9 cellular contexts compared by ENCODE assay signal in genomic region chr4:173528378-173529321, GRCh38. TPM values are rescaled to one million over a fixed set of nuclear protein-coding genes. Genes with fewer than 3 reads are reported as not detected.
DNase-seq lines count a peak whose midpoint lies in the region; ATAC-seq and TF ChIP-seq lines count a peak whose summit lies in the region.
"Had no signal": no experiment of that assay in that cellular context is flagged by ENCODE, and none has a peak within 500 bp of the region (broad histone marks: within the 10 kb centered on the region; RNA-seq: fewer than 3 reads in every experiment).

No MANE protein-coding gene starts in this region.

- no peak for TF ChIP-seq CTCF in Calu3 (IDR thresholded peaks at IDR 0.05; ENCODE audit: unreplicated experiment)
- TF ChIP-seq CTCF in esophagus muscularis mucosa (IDR thresholded peaks at IDR 0.05) = no peak
- TF ChIP-seq CTCF in RWPE1 (conservative IDR thresholded peaks at IDR 0.05; ENCODE audit: low read depth) = no peak

- 7% methylated on average over 34 of the region's 75 CpGs for WGBS in esophagus muscularis mucosa

- no peak for TF ChIP-seq POLR2A in esophagus muscularis mucosa (IDR thresholded peaks at IDR 0.05; ENCODE audit: low read depth)

- DNase-seq in Calu3 = no peak
- peak; percentile 53 for DNase-seq in NCI-H748 (lab: John Stamatoyannopoulos, UW; ENCODE audit: unreplicated experiment)
- DNase-seq in esophagus muscularis mucosa (ENCODE audit: extremely low spot score) = no peak
- peak; percentile 71 for DNase-seq in posterior vena cava (ENCODE audit: low spot score)
- no peak for DNase-seq in RWPE1 (ENCODE audit: low spot score)
- DNase-seq in superior temporal gyrus (ENCODE audit: extremely low spot score) = no peak
- DNase-seq in HT-29 (ENCODE audit: low spot score) = no peak

- POLR2A ChIA-PET in RWPE1 (lab: Yijun Ruan, JAX; ENCODE audit: low non-redundant PET) = no interaction called here

- H3K9me3 Mint-ChIP-seq in Calu3 (ENCODE audit: low read depth, unreplicated experiment) = peaks cover 2% of the 10 kb centered on the region

- intact Hi-C loops in Calu3 (cut with micrococcal nuclease; ENCODE audit: unreplicated experiment) = no loop called here
- intact Hi-C loops in esophagus muscularis mucosa (cut with DNase I) = loop anchor here (5.0 kb wide), 1 partner anchor 624 kb away; no protein-coding TSS in a partner anchor
- intact Hi-C loops in posterior vena cava (cut with DNase I) = no loop called here

- peak overlapping the region; percentile 69 for H3K4me3 Mint-ChIP-seq in Calu3 (ENCODE audit: low read depth, unreplicated experiment)

- no peak for TF ChIP-seq EP300 in esophagus muscularis mucosa (IDR thresholded peaks at IDR 0.05)

- H3K36me3 Mint-ChIP-seq in Calu3 (ENCODE audit: insufficient read depth, unreplicated experiment) = peaks cover 6% of the 10 kb centered on the region

- H3K4me3 ChIP-seq in esophagus muscularis mucosa = peak overlapping the region; percentile 82 to 90 (median 88)

- H3K36me3 ChIP-seq in esophagus muscularis mucosa = peaks cover 0 to 17% (median 8%) of the 10 kb centered on the region in 4 donors

- no TSS peak for BruUV-seq in Calu3 (replicated peaks; lab: Mats Ljungman, UMichigan)

- no peaks in the 10 kb centered on the region for H3K9me3 ChIP-seq in esophagus muscularis mucosa

- peaks cover 3 to 57% (median 41%) of the 10 kb centered on the region in 4 donors for H3K4me1 ChIP-seq in esophagus muscularis mucosa

- no peak for ATAC-seq in GM21390 (IDR thresholded peaks at IDR 0.05; ENCODE audit: unreplicated experiment)

- no peak overlapping the region for H3K27ac Mint-ChIP-seq in Calu3 (ENCODE audit: unreplicated experiment)

- no peaks in the 10 kb centered on the region for H3K27me3 Mint-ChIP-seq in Calu3 (ENCODE audit: unreplicated experiment)

- CTCF ChIA-PET in Calu3 (lab: Charles Lee) (no interaction called here), RWPE1 (lab: Yijun Ruan, JAX) (interaction anchor here (0.6 kb wide), 1 partner anchor 628 kb away, joined by 5 read pairs; no protein-coding TSS in a partner anchor)

- no peaks in the 10 kb centered on the region for H3K4me1 Mint-ChIP-seq in Calu3 (ENCODE audit: low read depth, unreplicated experiment)

- H3K27ac ChIP-seq in esophagus muscularis mucosa (replicated peaks in 1 of 4) = peak overlapping the region; percentile 96 to 98 (median 98)
- no peak overlapping the region for H3K27ac ChIP-seq in RWPE1

- H3K27me3 ChIP-seq in esophagus muscularis mucosa = peaks cover 0 to 61% (median 2%) of the 10 kb centered on the region in 4 donors

RNA-seq across cellular contexts. Expression of gene HAND2, which starts 1.4 kb away (rescaled TPM):
- total RNA-seq in Calu3 (2022) (0.45 TPM in 1 of 2 replicates, not detected in the other), esophagus muscularis mucosa (100 to 1,000 TPM in 3 of 4 donors, 10 to 100 TPM in 1; 77.7 to 165 (median 138) TPM), posterior vena cava (1 to 10 TPM; 1.1 to 3.5 TPM)
- not detected in 2 replicates for total RNA-seq in HT-29 (2014; rRNA removed; shearing (Covaris generic))
- total RNA-seq: kidney epithelial cell had no signal

Comparison
In these comparisons a context has a peak if more than half of its experiments do, and no peak if none do; other contexts are left out.
1. DNase-seq: peak in NCI-H748 (single experiment) and posterior vena cava (single experiment); none in Calu3 (single experiment), esophagus muscularis mucosa (single experiment), RWPE1 (single experiment), superior temporal gyrus (single experiment) and HT-29 (single experiment).
2. RNA of gene HAND2, which starts 1.4 kb away (total RNA-seq): 77.7 to 165 TPM in esophagus muscularis mucosa; 1.1 to 3.5 TPM in posterior vena cava, 0.45 TPM in Calu3 and not detected in HT-29; every median in the first group is over 10 times any median in the second.